In genomic region chr16:84613408-84614071, GRCh38 we compare ENCODE assay signal across 15 cellular contexts. TPM values are rescaled to one million over a fixed set of nuclear protein-coding genes. Genes with fewer than 3 reads are reported as not detected.
DNase-seq lines count a peak whose midpoint lies in the region; ATAC-seq, FAIRE-seq and TF ChIP-seq lines count a peak whose summit lies in the region.
"Had no signal": no experiment of that assay in that cellular context is flagged by ENCODE, and none has a peak within 500 bp of the region (broad histone marks: within the 10 kb centered on the region; RNA-seq: fewer than 3 reads in every experiment).

No MANE protein-coding gene starts in this region.

- H3K14ac ChIP-seq in H1 (ENCODE audit: insufficient read length) = no peak overlapping the region

- peak; percentile 42 for DNase-seq in activated CD4-positive, alpha-beta T cell treated with anti-CD3 and anti-CD28 coated beads for 36 hours
- no peak for DNase-seq in activated CD4-positive, alpha-beta T cell treated with anti-CD3 and anti-CD28 coated beads, Interleukin-2, amount 50 U/mL, for 1 hour
- DNase-seq in RWPE1 (ENCODE audit: low spot score) = no peak
- DNase-seq in H1 (ENCODE audit: low read depth in 1 of 2, low spot score in 2 of 2) = no peak
- no peak for DNase-seq in sigmoid colon
- DNase-seq in DMS153 (lab: John Stamatoyannopoulos, UW) = no peak
- DNase-seq in SKM-1 (lab: John Stamatoyannopoulos, UW; ENCODE audit: unreplicated experiment) = no peak
- DNase-seq: DMS79, NCI-H1417, NCI-H510A treated with DMSO at 0.1 percent for 48 hours, RPMI8226 had no signal

- H3K23ac ChIP-seq in H1 (ENCODE audit: insufficient read length) = no peak overlapping the region

- H3K36me3 Mint-ChIP-seq in activated CD4-positive, alpha-beta T cell treated with anti-CD3 and anti-CD28 coated beads for 36 hours (ENCODE audit: low read depth) = peaks cover 66% of the 10 kb centered on the region

- peaks cover 7 to 17% of the 10 kb centered on the region in 2 experiments for H4K20me1 ChIP-seq in H1 (replicated peaks in 1 of 2; ENCODE audit: control insufficient read depth in 1 of 2, insufficient read depth in 2 of 2, low read length in 2 of 2)

- TF ChIP-seq CTCF in RWPE1 (conservative IDR thresholded peaks at IDR 0.05; ENCODE audit: low read depth) (no peak), H1 (IDR thresholded peaks at IDR 0.05; ENCODE audit: control extremely low read depth in 1 of 3, insufficient read depth in 1 of 3, low read depth in 1 of 3, low read length in 3 of 3) (no peak), sigmoid colon (IDR thresholded peaks at IDR 0.05) (no peak)

- no peak overlapping the region for H3K4me2 ChIP-seq in H1 (ENCODE audit: insufficient read depth in 1 of 2, low read depth in 2 of 2, low read length in 2 of 2)

- TF ChIP-seq POLR2A in H1 (IDR thresholded peaks at IDR 0.05; ENCODE audit: control extremely low read depth in 1 of 2, low read depth in 2 of 2, low read length in 2 of 2) = no peak
- TF ChIP-seq POLR2A in sigmoid colon (IDR thresholded peaks at IDR 0.05) = no peak

- H2BK12ac ChIP-seq in H1 (ENCODE audit: low read depth, low read length) = no peak overlapping the region

- no peak overlapping the region for H4K8ac ChIP-seq in H1 (ENCODE audit: extremely low read depth, insufficient read depth, low read length)

- POLR2A ChIA-PET in activated CD4-positive, alpha-beta T cell treated with anti-CD3 and anti-CD28 coated beads for 36 hours (lab: Charles Lee) = interaction anchor here (3.7 kb wide), 1 partner anchor 14 kb away, joined by 20 read pairs; no protein-coding TSS in a partner anchor
- POLR2A ChIA-PET in RWPE1 (lab: Yijun Ruan, JAX; ENCODE audit: low non-redundant PET) = no interaction called here
- POLR2A ChIA-PET in H1 (lab: Charles Lee; ENCODE audit: partially characterized antibody) = interaction anchor here (1.2 to 1.4 kb wide), 4 partner anchors 9 to 29 kb away, joined by 3 to 4 read pairs (median 4); no protein-coding TSS in a partner anchor

- peak overlapping the region in 1 of 4 experiments; percentile 21; a peak in 1 of 7 replicates for H3K9ac ChIP-seq in H1 (replicated peaks in 1 of 4; ENCODE audit: extremely low read depth in 1 of 4, low read depth in 3 of 4, low read length in 3 of 4)

- H2BK5ac ChIP-seq in H1 (ENCODE audit: low read depth, low read length) = no peak overlapping the region

- no peak overlapping the region for H4K5ac ChIP-seq in H1 (ENCODE audit: insufficient read length, low read depth, low read length)

- no peak overlapping the region for H3K56ac ChIP-seq in H1 (replicated peaks; ENCODE audit: insufficient read length, low read depth, low read length)

- 81% methylated on average over 7 of the region's 7 CpGs; no CpG with 5 or more reads in 1 of the 2 experiments for WGBS in H1 (ENCODE audit: extremely low coverage in 1 of 2, insufficient coverage in 1 of 2, insufficient read length in 1 of 2, insufficient replicate concordance in 2 of 2, low coverage in 1 of 2, low lambda C conversion rate in 2 of 2, missing lambda C conversion rate in 1 of 2), 2 experiments
- WGBS in sigmoid colon, 2 donors = 80 to 85% methylated on average over 7 of the region's 7 CpGs

- peaks cover 14% of the 10 kb centered on the region for H3K79me1 ChIP-seq in H1 (ENCODE audit: low read depth, low read length)

- CTCF ChIA-PET in activated CD4-positive, alpha-beta T cell treated with anti-CD3 and anti-CD28 coated beads for 36 hours (lab: Charles Lee) = interaction anchor here (0.8 to 10.6 kb wide), 3 partner anchors 14 to 103 kb away, joined by 3 to 87 read pairs (median 3); no protein-coding TSS in a partner anchor
- CTCF ChIA-PET in RWPE1 (lab: Yijun Ruan, JAX) = no interaction called here
- CTCF ChIA-PET in H1 (lab: Charles Lee; ENCODE audit: partially characterized antibody) = interaction anchor here (0.6 to 1.6 kb wide), 8 partner anchors 9 to 448 kb away, joined by 3 to 10 read pairs (median 3); no protein-coding TSS in a partner anchor

- peaks cover 8% of the 10 kb centered on the region; the same call in 1 of the 2 replicates for H3K23me2 ChIP-seq in H1 (ENCODE audit: low read depth, low read length)

- H2BK15ac ChIP-seq in H1 (ENCODE audit: low read length) = no peak overlapping the region

- intact Hi-C loops in activated CD4-positive, alpha-beta T cell treated with anti-CD3 and anti-CD28 coated beads for 36 hours (cut with DNase I, micrococcal nuclease) = no loop called here
- intact Hi-C loops in sigmoid colon (cut with DNase I) = loop anchor here (10.0 kb wide), 2 partner anchors 299 to 429 kb away; partner anchors contain the start of gene TAF1C

- H3K27ac ChIP-seq in RWPE1 = peak overlapping the region; percentile 96
- H3K27ac ChIP-seq in H1 (ENCODE audit: low read depth, low read length) = no peak overlapping the region
- H3K27ac ChIP-seq in sigmoid colon = peak overlapping the region; percentile 39 to 90 (median 74)

- no peaks in the 10 kb centered on the region for H3K9me3 ChIP-seq in H1 (ENCODE audit: insufficient read depth in 2 of 2, low read depth in 1 of 2, low read length in 1 of 2)
- no peaks in the 10 kb centered on the region for H3K9me3 ChIP-seq in sigmoid colon

- peaks cover 7% of the 10 kb centered on the region for H3K9me3 Mint-ChIP-seq in activated CD4-positive, alpha-beta T cell treated with anti-CD3 and anti-CD28 coated beads for 36 hours (ENCODE audit: low read depth)

- 0 out of 2 replicates have a peak overlapping the region, but pooled peaks have one; percentile 72 for H2BK20ac ChIP-seq in H1 (ENCODE audit: low read length)

- no peak overlapping the region for H2AK5ac ChIP-seq in H1 (ENCODE audit: low read depth, low read length)

- no peak overlapping the region for H3K4me3 ChIP-seq in H1 (ENCODE audit: extremely low read depth in 1 of 4, insufficient read depth in 2 of 4, low read depth in 3 of 4, low read length in 4 of 4)
- H3K4me3 ChIP-seq in sigmoid colon = peak overlapping the region in 3 of 4 donors; percentile 6 to 19 (median 17)

- peaks cover 0 to 10% (median 2%) of the 10 kb centered on the region in 4 experiments; a peak in 3 of 8 replicates for H3K36me3 ChIP-seq in H1 (ENCODE audit: control insufficient read depth in 2 of 4, insufficient read depth in 4 of 4, low read length in 3 of 4)
- H3K36me3 ChIP-seq in sigmoid colon = no peaks in the 10 kb centered on the region

- TF ChIP-seq EP300 in H1 (IDR thresholded peaks at IDR 0.05; ENCODE audit: borderline replicate concordance in 1 of 2, low read depth in 2 of 2, low read length in 2 of 2) (no peak), sigmoid colon (IDR thresholded peaks at IDR 0.05) (no peak)

- H3K27me3 Mint-ChIP-seq in activated CD4-positive, alpha-beta T cell treated with anti-CD3 and anti-CD28 coated beads for 36 hours = no peaks in the 10 kb centered on the region

- H3K27me3 ChIP-seq in H1 (replicated peaks in 1 of 4; ENCODE audit: control insufficient read depth in 3 of 4, extremely low read depth in 1 of 4, insufficient read depth in 3 of 4, low read length in 3 of 4) = peaks cover 0 to 5% (median 3%) of the 10 kb centered on the region in 4 experiments; a peak in 2 of 7 replicates
- no peaks in the 10 kb centered on the region for H3K27me3 ChIP-seq in sigmoid colon

- ATAC-seq in activated CD4-positive, alpha-beta T cell treated with anti-CD3 and anti-CD28 coated beads for 36 hours = no peak
- no peak for ATAC-seq in GM21619 (IDR thresholded peaks at IDR 0.05; ENCODE audit: unreplicated experiment)

- H3K4me1 Mint-ChIP-seq in activated CD4-positive, alpha-beta T cell treated with anti-CD3 and anti-CD28 coated beads for 36 hours = peaks cover 76% of the 10 kb centered on the region

- no peak overlapping the region for H2BK120ac ChIP-seq in H1 (replicated peaks; ENCODE audit: low read depth, low read length)

- H3K4ac ChIP-seq in H1 (replicated peaks; ENCODE audit: insufficient read length, low read depth, low read length) = no peak overlapping the region

- FAIRE-seq in H1 (lab: Jason Lieb, UNC) = no peak
- FAIRE-seq: GM19239, H54, TTC549 had no signal

- peak overlapping the region; percentile 98 for H3K4me3 Mint-ChIP-seq in activated CD4-positive, alpha-beta T cell treated with anti-CD3 and anti-CD28 coated beads for 36 hours

- TF ChIP-seq RAD21 in H1 (IDR thresholded peaks at IDR 0.05 in 1 of 2, conservative IDR thresholded peaks at IDR 0.05 in 1 of 2; ENCODE audit: low read depth in 2 of 2, low read length in 2 of 2) = no peak

- H2AFZ ChIP-seq in H1 (ENCODE audit: low read length) = no peak overlapping the region

- peaks cover 0 to 67% of the 10 kb centered on the region in 2 experiments; a peak in 3 of 4 replicates for H3K79me2 ChIP-seq in H1 (ENCODE audit: control insufficient read depth in 1 of 2, insufficient read depth in 2 of 2, low read length in 2 of 2)

- peak overlapping the region; percentile 72 for H3K27ac Mint-ChIP-seq in activated CD4-positive, alpha-beta T cell treated with anti-CD3 and anti-CD28 coated beads for 36 hours

- no peak overlapping the region for H4K91ac ChIP-seq in H1 (replicated peaks; ENCODE audit: insufficient read length, low read length)

- no peak overlapping the region; the same call in 1 of the 2 replicates for H3K18ac ChIP-seq in H1 (ENCODE audit: extremely low read depth, low read length)

- H3K4me1 ChIP-seq in H1 (replicated peaks in 1 of 4; ENCODE audit: control insufficient read depth in 3 of 4, insufficient read depth in 4 of 4, low read length in 3 of 4) (peaks cover 2 to 12% (median 9%) of the 10 kb centered on the region in 4 experiments; a peak in 6 of 7 replicates), sigmoid colon (peaks cover 0 to 82% (median 63%) of the 10 kb centered on the region in 4 donors)

RNA-seq across cellular contexts. Expression of gene COTL1, which starts 4.3 kb away (rescaled TPM):
- 100 to 1,000 TPM; 353 to 384 TPM for total RNA-seq in activated CD4-positive, alpha-beta T cell treated with anti-CD3 and anti-CD28 coated beads for 36 hours
- 183 TPM in 2 replicates for total RNA-seq in H1 (2021; fragmentation: NEBNext Ultra II Directional; extraction: Animal tissue kit (Norgen Biotek cat#: 25700))
- 59.2 and 89.0 TPM in 2 replicates for polyA plus RNA-seq in H1 (2011; rRNA removed)
- 69.0 TPM for polyA plus RNA-seq in H1 (2011; cell fraction: cytosol; rRNA removed)
- 66.9 TPM for polyA plus RNA-seq in H1 (2011; cell fraction: nucleus; rRNA removed)
- 130 to 155 TPM (median 146 TPM) in 4 replicates for polyA plus RNA-seq in H1 (2012, experiment 1 of 2)
- polyA plus RNA-seq in H1 (2012, experiment 2 of 2) = 218 TPM
- polyA plus RNA-seq in H1 (2013, experiment 1 of 2) = 116 TPM
- 122 TPM for polyA plus RNA-seq in H1 (2013, experiment 2 of 2)
- 20.0 and 39.8 TPM in 2 replicates for polyA minus RNA-seq in H1 (2011; rRNA and poly(A)+ RNA removed)
- 41.8 TPM for polyA minus RNA-seq in H1 (2011; cell fraction: cytosol; rRNA and poly(A)+ RNA removed)
- 27.7 TPM for polyA minus RNA-seq in H1 (2011; cell fraction: nucleus; rRNA and poly(A)+ RNA removed)
- total RNA-seq in sigmoid colon = 10 to 100 TPM; 34.6 to 48.6 (median 37.8) TPM
- 100 to 1,000 TPM in 1 of 3 donors, 10 to 100 TPM in 2; 60.1 to 160 (median 96.6) TPM for polyA plus RNA-seq in sigmoid colon

RNA-seq across cellular contexts. Expression of gene KLHL36, which starts 34.8 kb away (rescaled TPM):
- total RNA-seq in activated CD4-positive, alpha-beta T cell treated with anti-CD3 and anti-CD28 coated beads for 36 hours = 10 to 100 TPM; 31.1 to 43.2 TPM
- total RNA-seq in H1 (2021; fragmentation: NEBNext Ultra II Directional; extraction: Animal tissue kit (Norgen Biotek cat#: 25700)) = 33.6 and 35.3 TPM in 2 replicates
- polyA plus RNA-seq in H1 (2011; rRNA removed) = 22.9 and 33.7 TPM in 2 replicates
- 25.1 TPM for polyA plus RNA-seq in H1 (2011; cell fraction: cytosol; rRNA removed)
- 34.8 TPM for polyA plus RNA-seq in H1 (2011; cell fraction: nucleus; rRNA removed)
- polyA plus RNA-seq in H1 (2012, experiment 1 of 2) = 16.3 to 22.6 TPM (median 21.6 TPM) in 4 replicates
- polyA plus RNA-seq in H1 (2012, experiment 2 of 2) = 13.3 TPM
- 14.7 TPM for polyA plus RNA-seq in H1 (2013, experiment 1 of 2)
- polyA plus RNA-seq in H1 (2013, experiment 2 of 2) = 14.9 TPM
- polyA minus RNA-seq in H1 (2011; rRNA and poly(A)+ RNA removed) = 48.3 and 51.7 TPM in 2 replicates
- polyA minus RNA-seq in H1 (2011; cell fraction: cytosol; rRNA and poly(A)+ RNA removed) = 40.4 TPM
- 30.4 TPM for polyA minus RNA-seq in H1 (2011; cell fraction: nucleus; rRNA and poly(A)+ RNA removed)
- 10 to 100 TPM; 40.0 to 45.9 (median 43.3) TPM for total RNA-seq in sigmoid colon
- 10 to 100 TPM; 14.4 to 30.6 (median 15.0) TPM for polyA plus RNA-seq in sigmoid colon

Comparison
In these comparisons a context has a peak if more than half of its experiments do, and no peak if none do; other contexts are left out.
1. H3K4me3 ChIP-seq: peak in sigmoid colon (3 of 4); none in H1 (0 of 4).